In the genomic region with DNA sequence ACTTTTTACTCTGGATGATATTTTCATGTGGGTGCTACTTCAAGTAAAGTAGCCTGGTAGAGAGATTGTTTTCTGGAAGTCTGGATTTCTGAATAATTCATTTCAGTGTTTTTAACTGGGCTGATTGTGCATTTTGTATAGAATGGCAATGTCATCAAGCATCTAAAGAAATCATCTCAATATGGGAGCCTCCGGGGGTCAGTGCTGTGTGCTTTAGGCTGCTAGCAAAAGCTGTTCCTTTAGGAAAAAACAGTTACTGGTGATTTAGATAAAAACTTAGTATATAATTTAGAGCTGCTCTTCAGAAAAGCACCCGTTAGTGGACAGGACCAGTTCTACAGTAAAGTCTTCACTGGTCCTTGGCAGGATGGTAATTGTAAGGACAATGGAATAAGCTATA, we compare ENCODE assay signal across 8 cellular contexts.
"Had no signal": no experiment of that assay in that cellular context is flagged by ENCODE, and none has a peak within 500 bp of the region (broad histone marks: within the 10 kb centered on the region; RNA-seq: fewer than 3 reads in every experiment).

No MANE protein-coding gene starts in this region.

- H3K27ac ChIP-seq: GM23248 had no signal

- DNase-seq: GM23248, GOT3, H7, H9, HCEC 1CT, HFFc6 had no signal

- H3K4me3 ChIP-seq: GM23248, GM23338, HAP-1 had no signal

- H3K4me1 ChIP-seq: HAP-1 had no signal

- H3K9me3 ChIP-seq: HAP-1 had no signal
